In the genomic region with DNA sequence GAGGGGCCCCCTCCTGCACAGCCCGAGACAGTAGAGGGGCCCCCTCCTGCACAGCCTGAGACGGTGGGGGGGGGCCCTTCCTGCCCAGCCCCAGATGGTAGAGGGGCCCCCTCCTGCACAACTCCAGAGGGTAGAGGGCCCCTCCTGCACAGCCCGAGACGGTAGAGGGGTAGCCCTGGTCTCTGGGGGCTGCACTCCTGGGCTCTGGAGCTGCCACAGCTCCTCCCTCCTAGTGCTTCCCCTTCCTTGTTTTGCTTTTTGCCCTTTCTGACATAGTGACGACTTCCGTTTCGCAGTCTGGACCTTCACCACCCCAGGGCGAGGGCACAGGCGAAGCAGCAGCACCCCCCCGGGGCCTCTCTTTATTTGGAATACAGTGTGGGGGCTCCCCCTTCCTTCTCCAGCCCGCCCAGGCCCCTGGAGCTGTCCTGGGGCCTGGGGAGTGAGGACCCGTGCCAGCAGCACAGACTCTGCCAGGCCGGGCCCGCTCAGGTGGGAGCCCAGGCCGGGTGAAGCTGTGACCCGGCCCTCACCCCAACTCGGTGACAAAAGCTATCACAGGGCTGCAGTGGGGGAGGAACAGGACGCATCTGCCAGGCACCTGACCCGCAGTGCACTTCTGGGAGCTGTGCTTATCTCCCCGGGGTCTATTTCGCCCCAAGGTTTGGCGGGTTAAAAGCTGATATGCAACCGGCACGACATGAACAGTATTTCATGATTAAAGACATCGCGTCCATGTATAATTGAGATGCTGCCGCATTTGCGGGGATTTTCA, we compare ENCODE assay signal across 1 cellular context.
A peak's percentile ranks its signal among the peaks of the same experiment; 100 is the strongest.
TF ChIP-seq lines count a peak whose summit lies in the region.

No MANE protein-coding gene starts in this region.

TF ChIP-seq in K562, 482 proteins besides CTCF, POLR2A, EP300 and RAD21 (continued from another document and continues in another):
- TF ChIP-seq, protein P1, sequence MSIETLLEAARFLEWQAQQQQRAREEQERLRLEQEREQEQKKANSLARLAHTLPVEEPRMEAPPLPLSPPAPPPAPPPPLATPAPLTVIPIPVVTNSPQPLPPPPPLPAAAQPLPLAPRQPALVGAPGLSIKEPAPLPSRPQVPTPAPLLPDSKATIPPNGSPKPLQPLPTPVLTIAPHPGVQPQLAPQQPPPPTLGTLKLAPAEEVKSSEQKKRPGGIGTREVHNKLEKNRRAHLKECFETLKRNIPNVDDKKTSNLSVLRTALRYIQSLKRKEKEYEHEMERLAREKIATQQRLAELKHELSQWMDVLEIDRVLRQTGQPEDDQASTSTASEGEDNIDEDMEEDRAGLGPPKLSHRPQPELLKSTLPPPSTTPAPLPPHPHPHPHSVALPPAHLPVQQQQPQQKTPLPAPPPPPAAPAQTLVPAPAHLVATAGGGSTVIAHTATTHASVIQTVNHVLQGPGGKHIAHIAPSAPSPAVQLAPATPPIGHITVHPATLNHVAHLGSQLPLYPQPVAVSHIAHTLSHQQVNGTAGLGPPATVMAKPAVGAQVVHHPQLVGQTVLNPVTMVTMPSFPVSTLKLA (conservative IDR thresholded peaks at IDR 0.05), result peak in 1 of 2 experiments; percentile 61; a peak in 3 of 4 replicates
- TF ChIP-seq, protein P2, sequence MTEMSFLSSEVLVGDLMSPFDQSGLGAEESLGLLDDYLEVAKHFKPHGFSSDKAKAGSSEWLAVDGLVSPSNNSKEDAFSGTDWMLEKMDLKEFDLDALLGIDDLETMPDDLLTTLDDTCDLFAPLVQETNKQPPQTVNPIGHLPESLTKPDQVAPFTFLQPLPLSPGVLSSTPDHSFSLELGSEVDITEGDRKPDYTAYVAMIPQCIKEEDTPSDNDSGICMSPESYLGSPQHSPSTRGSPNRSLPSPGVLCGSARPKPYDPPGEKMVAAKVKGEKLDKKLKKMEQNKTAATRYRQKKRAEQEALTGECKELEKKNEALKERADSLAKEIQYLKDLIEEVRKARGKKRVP (CRISPR knock-in tag; IDR thresholded peaks at IDR 0.05), result peak; percentile 55; the same call in 1 of the 2 replicates
- peak; percentile 85 for TF ChIP-seq SOX6 (IDR thresholded peaks at IDR 0.05)
- TF ChIP-seq TAF1 (IDR thresholded peaks at IDR 0.05; ENCODE audit: control insufficient read depth, extremely low read depth, insufficient read depth, low read length, severe bottlenecking), result peak; percentile 53
- TF ChIP-seq, protein P3, sequence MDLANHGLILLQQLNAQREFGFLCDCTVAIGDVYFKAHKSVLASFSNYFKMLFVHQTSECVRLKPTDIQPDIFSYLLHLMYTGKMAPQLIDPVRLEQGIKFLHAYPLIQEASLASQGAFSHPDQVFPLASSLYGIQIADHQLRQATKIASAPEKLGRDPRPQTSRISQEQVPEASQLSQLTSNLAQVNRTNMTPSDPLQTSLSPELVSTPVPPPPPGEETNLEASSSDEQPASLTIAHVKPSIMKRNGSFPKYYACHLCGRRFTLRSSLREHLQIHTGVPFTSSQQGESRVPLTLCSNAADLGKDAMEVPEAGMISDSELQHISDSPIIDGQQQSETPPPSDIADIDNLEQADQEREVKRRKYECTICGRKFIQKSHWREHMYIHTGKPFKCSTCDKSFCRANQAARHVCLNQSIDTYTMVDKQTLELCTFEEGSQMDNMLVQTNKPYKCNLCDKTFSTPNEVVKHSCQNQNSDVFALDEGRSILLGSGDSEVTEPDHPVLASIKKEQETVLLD (IDR thresholded peaks at IDR 0.05), result peak; percentile 59; the same call in 1 of the 2 replicates
- TF ChIP-seq MAFF (IDR thresholded peaks at IDR 0.05; ENCODE audit: low read length), result 0 out of 2 replicates have a peak, but pooled peaks have one; percentile 5
- TF ChIP-seq, protein P4, sequence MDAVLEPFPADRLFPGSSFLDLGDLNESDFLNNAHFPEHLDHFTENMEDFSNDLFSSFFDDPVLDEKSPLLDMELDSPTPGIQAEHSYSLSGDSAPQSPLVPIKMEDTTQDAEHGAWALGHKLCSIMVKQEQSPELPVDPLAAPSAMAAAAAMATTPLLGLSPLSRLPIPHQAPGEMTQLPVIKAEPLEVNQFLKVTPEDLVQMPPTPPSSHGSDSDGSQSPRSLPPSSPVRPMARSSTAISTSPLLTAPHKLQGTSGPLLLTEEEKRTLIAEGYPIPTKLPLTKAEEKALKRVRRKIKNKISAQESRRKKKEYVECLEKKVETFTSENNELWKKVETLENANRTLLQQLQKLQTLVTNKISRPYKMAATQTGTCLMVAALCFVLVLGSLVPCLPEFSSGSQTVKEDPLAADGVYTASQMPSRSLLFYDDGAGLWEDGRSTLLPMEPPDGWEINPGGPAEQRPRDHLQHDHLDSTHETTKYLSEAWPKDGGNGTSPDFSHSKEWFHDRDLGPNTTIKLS (IDR thresholded peaks at IDR 0.05; ENCODE audit: borderline replicate concordance, low read depth), result no peak
- no peak for TF ChIP-seq CCAR2 (IDR thresholded peaks at IDR 0.05; ENCODE audit: low read depth, low read length)
- TF ChIP-seq ZBED1 (IDR thresholded peaks at IDR 0.05), result 0 out of 2 replicates have a peak, but pooled peaks have one; percentile 76
- peak; percentile 56 for TF ChIP-seq CHD1 (IDR thresholded peaks at IDR 0.05; ENCODE audit: low read length)
- no peak for TF ChIP-seq FIP1L1 (IDR thresholded peaks at IDR 0.05; ENCODE audit: low read depth, low read length, poor library complexity, severe bottlenecking)
- peak; percentile 93 for TF ChIP-seq NCOR1 (IDR thresholded peaks at IDR 0.05)
- peak; percentile 91 for TF ChIP-seq TEAD4 (IDR thresholded peaks at IDR 0.05; ENCODE audit: low read length)
- TF ChIP-seq TEAD4 (CRISPR knock-in tag; IDR thresholded peaks at IDR 0.05; ENCODE audit: borderline replicate concordance), result no peak
- TF ChIP-seq GTF2A2 (tag; IDR thresholded peaks at IDR 0.05), result no peak
- peak; percentile 86 for TF ChIP-seq ZFX (CRISPR knock-in tag; IDR thresholded peaks at IDR 0.05)
- TF ChIP-seq, protein P5, sequence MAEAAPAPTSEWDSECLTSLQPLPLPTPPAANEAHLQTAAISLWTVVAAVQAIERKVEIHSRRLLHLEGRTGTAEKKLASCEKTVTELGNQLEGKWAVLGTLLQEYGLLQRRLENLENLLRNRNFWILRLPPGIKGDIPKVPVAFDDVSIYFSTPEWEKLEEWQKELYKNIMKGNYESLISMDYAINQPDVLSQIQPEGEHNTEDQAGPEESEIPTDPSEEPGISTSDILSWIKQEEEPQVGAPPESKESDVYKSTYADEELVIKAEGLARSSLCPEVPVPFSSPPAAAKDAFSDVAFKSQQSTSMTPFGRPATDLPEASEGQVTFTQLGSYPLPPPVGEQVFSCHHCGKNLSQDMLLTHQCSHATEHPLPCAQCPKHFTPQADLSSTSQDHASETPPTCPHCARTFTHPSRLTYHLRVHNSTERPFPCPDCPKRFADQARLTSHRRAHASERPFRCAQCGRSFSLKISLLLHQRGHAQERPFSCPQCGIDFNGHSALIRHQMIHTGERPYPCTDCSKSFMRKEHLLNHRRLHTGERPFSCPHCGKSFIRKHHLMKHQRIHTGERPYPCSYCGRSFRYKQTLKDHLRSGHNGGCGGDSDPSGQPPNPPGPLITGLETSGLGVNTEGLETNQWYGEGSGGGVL (CRISPR knock-in tag; IDR thresholded peaks at IDR 0.05), result no peak
- no peak; the same call in 1 of the 2 replicates for TF ChIP-seq CBX5 (IDR thresholded peaks at IDR 0.05; ENCODE audit: borderline replicate concordance, low read depth)
- no peak for TF ChIP-seq POLR2AphosphoS2 (IDR thresholded peaks at IDR 0.05; ENCODE audit: low read length)
- TF ChIP-seq ZNF354B (CRISPR knock-in tag; IDR thresholded peaks at IDR 0.05), result peak; percentile 18; the same call in 1 of the 2 replicates
- no peak for TF ChIP-seq ZBTB8A (IDR thresholded peaks at IDR 0.05; ENCODE audit: partially characterized antibody)
- TF ChIP-seq, protein P6, sequence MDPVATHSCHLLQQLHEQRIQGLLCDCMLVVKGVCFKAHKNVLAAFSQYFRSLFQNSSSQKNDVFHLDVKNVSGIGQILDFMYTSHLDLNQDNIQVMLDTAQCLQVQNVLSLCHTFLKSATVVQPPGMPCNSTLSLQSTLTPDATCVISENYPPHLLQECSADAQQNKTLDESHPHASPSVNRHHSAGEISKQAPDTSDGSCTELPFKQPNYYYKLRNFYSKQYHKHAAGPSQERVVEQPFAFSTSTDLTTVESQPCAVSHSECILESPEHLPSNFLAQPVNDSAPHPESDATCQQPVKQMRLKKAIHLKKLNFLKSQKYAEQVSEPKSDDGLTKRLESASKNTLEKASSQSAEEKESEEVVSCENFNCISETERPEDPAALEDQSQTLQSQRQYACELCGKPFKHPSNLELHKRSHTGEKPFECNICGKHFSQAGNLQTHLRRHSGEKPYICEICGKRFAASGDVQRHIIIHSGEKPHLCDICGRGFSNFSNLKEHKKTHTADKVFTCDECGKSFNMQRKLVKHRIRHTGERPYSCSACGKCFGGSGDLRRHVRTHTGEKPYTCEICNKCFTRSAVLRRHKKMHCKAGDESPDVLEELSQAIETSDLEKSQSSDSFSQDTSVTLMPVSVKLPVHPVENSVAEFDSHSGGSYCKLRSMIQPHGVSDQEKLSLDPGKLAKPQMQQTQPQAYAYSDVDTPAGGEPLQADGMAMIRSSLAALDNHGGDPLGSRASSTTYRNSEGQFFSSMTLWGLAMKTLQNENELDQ (CRISPR knock-in tag; IDR thresholded peaks at IDR 0.05; ENCODE audit: borderline replicate concordance), result no peak
- TF ChIP-seq EZH2 (IDR thresholded peaks at IDR 0.05; ENCODE audit: borderline replicate concordance, low read depth, low read length), result no peak
- TF ChIP-seq, protein P7, sequence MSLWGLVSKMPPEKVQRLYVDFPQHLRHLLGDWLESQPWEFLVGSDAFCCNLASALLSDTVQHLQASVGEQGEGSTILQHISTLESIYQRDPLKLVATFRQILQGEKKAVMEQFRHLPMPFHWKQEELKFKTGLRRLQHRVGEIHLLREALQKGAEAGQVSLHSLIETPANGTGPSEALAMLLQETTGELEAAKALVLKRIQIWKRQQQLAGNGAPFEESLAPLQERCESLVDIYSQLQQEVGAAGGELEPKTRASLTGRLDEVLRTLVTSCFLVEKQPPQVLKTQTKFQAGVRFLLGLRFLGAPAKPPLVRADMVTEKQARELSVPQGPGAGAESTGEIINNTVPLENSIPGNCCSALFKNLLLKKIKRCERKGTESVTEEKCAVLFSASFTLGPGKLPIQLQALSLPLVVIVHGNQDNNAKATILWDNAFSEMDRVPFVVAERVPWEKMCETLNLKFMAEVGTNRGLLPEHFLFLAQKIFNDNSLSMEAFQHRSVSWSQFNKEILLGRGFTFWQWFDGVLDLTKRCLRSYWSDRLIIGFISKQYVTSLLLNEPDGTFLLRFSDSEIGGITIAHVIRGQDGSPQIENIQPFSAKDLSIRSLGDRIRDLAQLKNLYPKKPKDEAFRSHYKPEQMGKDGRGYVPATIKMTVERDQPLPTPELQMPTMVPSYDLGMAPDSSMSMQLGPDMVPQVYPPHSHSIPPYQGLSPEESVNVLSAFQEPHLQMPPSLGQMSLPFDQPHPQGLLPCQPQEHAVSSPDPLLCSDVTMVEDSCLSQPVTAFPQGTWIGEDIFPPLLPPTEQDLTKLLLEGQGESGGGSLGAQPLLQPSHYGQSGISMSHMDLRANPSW (CRISPR knock-in tag; IDR thresholded peaks at IDR 0.05), result no peak
- no peak for TF ChIP-seq MTF1 (CRISPR knock-in tag; IDR thresholded peaks at IDR 0.05; ENCODE audit: borderline replicate concordance)
- no peak for TF ChIP-seq NR2C1 (IDR thresholded peaks at IDR 0.05)
- TF ChIP-seq NR2C1 (tag; IDR thresholded peaks at IDR 0.05), result peak; percentile 69
- TF ChIP-seq, protein P8, sequence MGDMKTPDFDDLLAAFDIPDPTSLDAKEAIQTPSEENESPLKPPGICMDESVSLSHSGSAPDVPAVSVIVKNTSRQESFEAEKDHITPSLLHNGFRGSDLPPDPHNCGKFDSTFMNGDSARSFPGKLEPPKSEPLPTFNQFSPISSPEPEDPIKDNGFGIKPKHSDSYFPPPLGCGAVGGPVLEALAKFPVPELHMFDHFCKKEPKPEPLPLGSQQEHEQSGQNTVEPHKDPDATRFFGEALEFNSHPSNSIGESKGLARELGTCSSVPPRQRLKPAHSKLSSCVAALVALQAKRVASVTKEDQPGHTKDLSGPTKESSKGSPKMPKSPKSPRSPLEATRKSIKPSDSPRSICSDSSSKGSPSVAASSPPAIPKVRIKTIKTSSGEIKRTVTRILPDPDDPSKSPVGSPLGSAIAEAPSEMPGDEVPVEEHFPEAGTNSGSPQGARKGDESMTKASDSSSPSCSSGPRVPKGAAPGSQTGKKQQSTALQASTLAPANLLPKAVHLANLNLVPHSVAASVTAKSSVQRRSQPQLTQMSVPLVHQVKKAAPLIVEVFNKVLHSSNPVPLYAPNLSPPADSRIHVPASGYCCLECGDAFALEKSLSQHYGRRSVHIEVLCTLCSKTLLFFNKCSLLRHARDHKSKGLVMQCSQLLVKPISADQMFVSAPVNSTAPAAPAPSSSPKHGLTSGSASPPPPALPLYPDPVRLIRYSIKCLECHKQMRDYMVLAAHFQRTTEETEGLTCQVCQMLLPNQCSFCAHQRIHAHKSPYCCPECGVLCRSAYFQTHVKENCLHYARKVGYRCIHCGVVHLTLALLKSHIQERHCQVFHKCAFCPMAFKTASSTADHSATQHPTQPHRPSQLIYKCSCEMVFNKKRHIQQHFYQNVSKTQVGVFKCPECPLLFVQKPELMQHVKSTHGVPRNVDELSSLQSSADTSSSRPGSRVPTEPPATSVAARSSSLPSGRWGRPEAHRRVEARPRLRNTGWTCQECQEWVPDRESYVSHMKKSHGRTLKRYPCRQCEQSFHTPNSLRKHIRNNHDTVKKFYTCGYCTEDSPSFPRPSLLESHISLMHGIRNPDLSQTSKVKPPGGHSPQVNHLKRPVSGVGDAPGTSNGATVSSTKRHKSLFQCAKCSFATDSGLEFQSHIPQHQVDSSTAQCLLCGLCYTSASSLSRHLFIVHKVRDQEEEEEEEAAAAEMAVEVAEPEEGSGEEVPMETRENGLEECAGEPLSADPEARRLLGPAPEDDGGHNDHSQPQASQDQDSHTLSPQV (IDR thresholded peaks at IDR 0.05), result 0 out of 2 replicates have a peak, but pooled peaks have one; percentile 59
